In the genomic region with DNA sequence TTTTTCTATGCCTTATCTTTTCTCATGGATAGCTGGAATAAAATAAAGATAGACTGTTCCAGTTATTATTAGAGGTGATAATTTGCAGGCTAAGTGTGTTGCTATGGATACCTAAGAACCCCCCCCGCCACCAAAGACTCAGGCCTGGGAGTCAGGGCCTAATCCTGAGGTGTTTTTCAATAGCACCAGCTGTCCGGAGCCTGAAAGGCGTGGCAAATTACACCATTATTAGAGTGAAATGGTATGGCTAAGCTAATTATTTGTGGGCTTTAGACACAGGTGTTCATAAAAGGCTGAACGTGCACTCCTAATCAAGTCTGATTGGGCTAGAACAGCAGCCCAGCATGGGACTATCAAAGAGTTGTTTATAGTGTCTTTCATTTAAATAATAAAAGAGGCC, we compare ENCODE assay signal across 16 cellular contexts.
A peak's percentile ranks its signal among the peaks of the same experiment; 100 is the strongest.
DNase-seq lines count a peak whose midpoint lies in the region; ATAC-seq and TF ChIP-seq lines count a peak whose summit lies in the region.
"Had no signal": no experiment of that assay in that cellular context is flagged by ENCODE, and none has a peak within 500 bp of the region (broad histone marks: within the 10 kb centered on the region; RNA-seq: fewer than 3 reads in every experiment).

No MANE protein-coding gene starts in this region.

- H3K27me3 ChIP-seq in SJCRH30 (no peaks in the 10 kb centered on the region), tibial artery (no peaks in the 10 kb centered on the region)
- H3K27me3 ChIP-seq: BLaER1 treated with 17β-estradiol and CSF1 and Interleukin-3, amounts not matched to agents 10 nM and 100 nM had no signal

- DNase-seq in COR-L47 (lab: John Stamatoyannopoulos, UW) (peak; percentile 99), NCI-H146 (lab: John Stamatoyannopoulos, UW) (peak; percentile 100), NCI-H69 (lab: John Stamatoyannopoulos, UW) (peak; percentile 99), SJCRH30 (peak; percentile 75 to 83), tibial artery (no peak)
- DNase-seq in activated naive CD4-positive, alpha-beta T cell treated with Interleukin-2 at 50 U/mL for 16 hours = no peak
- DNase-seq in activated naive CD4-positive, alpha-beta T cell treated with anti-CD3 and anti-CD28 coated beads, Interleukin-2, amount 50 U/mL, for 16 hours = no peak
- DNase-seq: CD8-positive, alpha-beta memory T cell; DMS153; H7; KBM-7; NCI-H1048; NK-92 treated with Interleukin-12 subunit alpha and Interleukin-12 subunit beta, amount 100 ng/mL, for 24 hours; SHP77 treated with DMSO at 0.1 percent for 48 hours had no signal

- H3K4me1 ChIP-seq in SJCRH30 (peaks cover 37% of the 10 kb centered on the region), tibial artery (no peaks in the 10 kb centered on the region)

- H3K9me3 ChIP-seq in SJCRH30 (replicated peaks) = no peaks in the 10 kb centered on the region
- no peaks in the 10 kb centered on the region for H3K9me3 ChIP-seq in tibial artery
- H3K9me3 ChIP-seq: BLaER1 treated with 17β-estradiol and CSF1 and Interleukin-3, amounts not matched to agents 10 nM and 100 nM had no signal

- ATAC-seq in GM18520 (IDR thresholded peaks at IDR 0.05; ENCODE audit: unreplicated experiment) = no peak

- H3K4me3 ChIP-seq in SJCRH30 (no peak overlapping the region), tibial artery (no peak overlapping the region)
- H3K4me3 ChIP-seq: BLaER1 treated with 17β-estradiol and CSF1 and Interleukin-3, amounts not matched to agents 10 nM and 100 nM had no signal

- intact Hi-C loops in tibial artery (cut with DNase I; ENCODE audit: low total_unique reads) = no loop called here

- H3K36me3 ChIP-seq in SJCRH30 (no peaks in the 10 kb centered on the region), tibial artery (no peaks in the 10 kb centered on the region)
- H3K36me3 ChIP-seq: BLaER1 treated with 17β-estradiol and CSF1 and Interleukin-3, amounts not matched to agents 10 nM and 100 nM had no signal

- H3K27ac ChIP-seq in SJCRH30 (peak overlapping the region; percentile 69), tibial artery (no peak overlapping the region)
- H3K27ac ChIP-seq: BLaER1 treated with 17β-estradiol and CSF1 and Interleukin-3, amounts not matched to agents 10 nM and 100 nM had no signal

- TF ChIP-seq CTCF in tibial artery (IDR thresholded peaks at IDR 0.05) = no peak

Comparison
In these comparisons a context has a peak if more than half of its experiments do, and no peak if none do; other contexts are left out.
1. DNase-seq: peak in COR-L47 (single experiment), NCI-H146 (single experiment), NCI-H69 (single experiment) and SJCRH30 (2 of 2); none in activated naive CD4-positive, alpha-beta T cell treated with Interleukin-2 at 50 U/mL for 16 hours (single experiment), tibial artery (0 of 2) and activated naive CD4-positive, alpha-beta T cell treated with anti-CD3 and anti-CD28 coated beads, Interleukin-2, amount 50 U/mL, for 16 hours (single experiment).